Comparison of ENCODE assay signal across 12 cellular contexts in the genomic region with DNA sequence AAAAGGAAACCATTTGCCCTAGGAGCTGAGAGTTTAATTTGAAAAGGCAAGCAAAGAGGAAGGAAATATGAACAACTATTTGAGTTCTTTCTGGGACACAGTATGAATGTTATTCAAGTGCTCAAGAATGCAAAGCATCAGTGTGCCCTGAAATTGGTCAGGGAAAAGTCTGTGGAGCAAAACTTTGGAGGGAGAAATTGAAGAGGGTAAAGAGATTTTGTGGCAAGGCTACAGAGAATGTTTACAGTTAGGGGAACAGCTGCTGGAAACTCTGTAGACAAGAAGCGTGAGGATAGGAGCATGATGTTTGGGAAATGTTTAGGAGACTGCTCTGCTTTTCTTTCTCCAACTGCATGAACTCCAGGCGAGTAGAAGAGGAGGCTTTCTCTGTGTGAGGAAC.
A peak's percentile ranks its signal among the peaks of the same experiment; 100 is the strongest.
DNase-seq lines count a peak whose midpoint lies in the region; ATAC-seq, FAIRE-seq and TF ChIP-seq lines count a peak whose summit lies in the region.
"Had no signal": no experiment of that assay in that cellular context is flagged by ENCODE, and none has a peak within 500 bp of the region (broad histone marks: within the 10 kb centered on the region; RNA-seq: fewer than 3 reads in every experiment).

No MANE protein-coding gene starts in this region.

- no peak for TF ChIP-seq POLR2A in endothelial cell of umbilical vein (IDR thresholded peaks at IDR 0.05; ENCODE audit: low read depth, low read length)

- peak overlapping the region; percentile 94 for H3K27ac Mint-ChIP-seq in activated naive CD4-positive, alpha-beta T cell treated with anti-CD3 and anti-CD28 coated beads, Interleukin-2, amount 50 U/mL, for 24 hours
- H3K27ac Mint-ChIP-seq in stimulated activated naive CD8-positive, alpha-beta T cell treated with anti-CD3 and anti-CD28 coated beads, Interleukin-15, amount 100 ng/mL, for 72 hours = peak overlapping the region; percentile 7 to 90

- peak overlapping the region; percentile 55; the same call in 1 of the 2 replicates for H3K4me2 ChIP-seq in SK-N-SH
- peak overlapping the region; percentile 18 for H3K4me2 ChIP-seq in endothelial cell of umbilical vein (ENCODE audit: insufficient read depth, low read length)

- H3K9me2 ChIP-seq in SK-N-SH = no peaks in the 10 kb centered on the region; the same call in 1 of the 2 replicates

- H3K36me3 ChIP-seq in SK-N-SH (replicated peaks in 1 of 2; ENCODE audit: control insufficient read depth in 1 of 2, insufficient read depth in 2 of 2, low read length in 1 of 2) = no peaks in the 10 kb centered on the region
- no peaks in the 10 kb centered on the region for H3K36me3 ChIP-seq in endothelial cell of umbilical vein (ENCODE audit: control insufficient read depth in 2 of 2, extremely low read depth in 1 of 2, insufficient read depth in 2 of 2, low read length in 2 of 2)

- POLR2A ChIA-PET in SK-N-SH (lab: Yijun Ruan, JAX) (no interaction called here), endothelial cell of umbilical vein (lab: Charles Lee) (interaction anchor here (0.6 kb wide), 1 partner anchor 153 kb away, joined by 3 read pairs; no protein-coding TSS in a partner anchor)

- H3K4me3 ChIP-seq in SK-N-SH (ENCODE audit: low read depth in 2 of 2, low read length in 1 of 2) (no peak overlapping the region), endothelial cell of umbilical vein (replicated peaks in 1 of 3; ENCODE audit: insufficient read depth in 1 of 3, low read depth in 1 of 3, low read length in 3 of 3) (no peak overlapping the region)

- H3K9me3 Mint-ChIP-seq in activated naive CD4-positive, alpha-beta T cell treated with anti-CD3 and anti-CD28 coated beads, Interleukin-2, amount 50 U/mL, for 24 hours = no peaks in the 10 kb centered on the region
- no peaks in the 10 kb centered on the region for H3K9me3 Mint-ChIP-seq in stimulated activated naive CD8-positive, alpha-beta T cell treated with anti-CD3 and anti-CD28 coated beads, Interleukin-15, amount 100 ng/mL, for 72 hours

- H3K36me3 Mint-ChIP-seq in activated naive CD4-positive, alpha-beta T cell treated with anti-CD3 and anti-CD28 coated beads, Interleukin-2, amount 50 U/mL, for 24 hours = no peaks in the 10 kb centered on the region

- no peaks in the 10 kb centered on the region for H3K9me1 ChIP-seq in endothelial cell of umbilical vein (replicated peaks; ENCODE audit: control insufficient read depth, extremely low read depth, insufficient read depth, low read length)

- peaks cover 7% of the 10 kb centered on the region for H3F3A ChIP-seq in SK-N-SH (replicated peaks; ENCODE audit: insufficient read depth)

- H3K4me1 Mint-ChIP-seq in activated naive CD4-positive, alpha-beta T cell treated with anti-CD3 and anti-CD28 coated beads, Interleukin-2, amount 50 U/mL, for 24 hours = peaks cover 84% of the 10 kb centered on the region
- peaks cover 76% of the 10 kb centered on the region for H3K4me1 Mint-ChIP-seq in stimulated activated naive CD8-positive, alpha-beta T cell treated with anti-CD3 and anti-CD28 coated beads, Interleukin-15, amount 100 ng/mL, for 72 hours

- TF ChIP-seq EP300 in SK-N-SH (IDR thresholded peaks at IDR 0.05; ENCODE audit: borderline replicate concordance in 1 of 2, low read depth in 1 of 2, low read length in 1 of 2) = no peak

- H3K4me3 Mint-ChIP-seq in activated naive CD4-positive, alpha-beta T cell treated with anti-CD3 and anti-CD28 coated beads, Interleukin-2, amount 50 U/mL, for 24 hours = peak overlapping the region; percentile 74
- peak overlapping the region; percentile 59 to 77 for H3K4me3 Mint-ChIP-seq in stimulated activated naive CD8-positive, alpha-beta T cell treated with anti-CD3 and anti-CD28 coated beads, Interleukin-15, amount 100 ng/mL, for 72 hours

- dilution Hi-C loops in endothelial cell of umbilical vein (cut with MboI; ENCODE audit: extremely low pct_ligation_motif_present, low sequenced_read_pairs) = no loop called here

- CTCF ChIA-PET in SK-N-SH (lab: Yijun Ruan, JAX) = interaction anchor here (0.7 to 10.2 kb wide), 2 partner anchors 145 to 1156 kb away, joined by 3 to 150 read pairs; no protein-coding TSS in a partner anchor
- CTCF ChIA-PET in endothelial cell of umbilical vein (lab: Charles Lee) = interaction anchor here (0.6 to 7.3 kb wide), 11 partner anchors 8 to 527 kb away, joined by 3 to 224 read pairs (median 3); a partner anchor contains a TSS

- no TSS peak for BruUV-seq in endothelial cell of umbilical vein (replicated peaks; lab: Mats Ljungman, UMichigan)

- ATAC-seq in stimulated activated naive CD8-positive, alpha-beta T cell treated with anti-CD3 and anti-CD28 coated beads, Interleukin-15, amount 100 ng/mL, for 72 hours = no peak

- H3K79me2 ChIP-seq in SK-N-SH (ENCODE audit: insufficient read depth) = no peaks in the 10 kb centered on the region
- no peaks in the 10 kb centered on the region for H3K79me2 ChIP-seq in endothelial cell of umbilical vein (ENCODE audit: control insufficient read depth, insufficient read depth, low read length)

- H3K27me3 Mint-ChIP-seq in activated naive CD4-positive, alpha-beta T cell treated with anti-CD3 and anti-CD28 coated beads, Interleukin-2, amount 50 U/mL, for 24 hours = no peaks in the 10 kb centered on the region
- no peaks in the 10 kb centered on the region for H3K27me3 Mint-ChIP-seq in stimulated activated naive CD8-positive, alpha-beta T cell treated with anti-CD3 and anti-CD28 coated beads, Interleukin-15, amount 100 ng/mL, for 72 hours

- H2AFZ ChIP-seq in SK-N-SH (ENCODE audit: low read depth) (peak overlapping the region; percentile 84), endothelial cell of umbilical vein (ENCODE audit: low read depth, low read length) (peak overlapping the region; percentile 25)

- no peak for DNase-seq in activated naive CD4-positive, alpha-beta T cell treated with Interleukin-2 at 50 U/mL for 16 hours
- DNase-seq in SK-N-SH = no peak
- DNase-seq in endothelial cell of umbilical vein (ENCODE audit: low read depth, low spot score) = peak; percentile 60
- DNase-seq in stimulated activated naive CD8-positive, alpha-beta T cell treated with anti-CD3 and anti-CD28 coated beads, Interleukin-15, amount 100 ng/mL, for 72 hours = no peak
- no peak for DNase-seq in HPDE6-E6E7 (ENCODE audit: extremely low spot score)
- no peak for DNase-seq in RKO (ENCODE audit: low spot score)
- no peak for DNase-seq in central memory CD4-positive, alpha-beta T cell
- DNase-seq: NCI-H1417 treated with DMSO at 0.1 percent for 48 hours; NCI-H526 treated with DMSO at 0.1 percent for 48 hours; stimulated activated CD4-positive, alpha-beta T cell treated with anti-CD3 and anti-CD28 coated beads, Interleukin-1b, Interleukin-23, amount 100 ng/mL, for 48 hours had no signal

- H3K4me1 ChIP-seq in SK-N-SH (ENCODE audit: control insufficient read depth in 1 of 2, insufficient read depth in 2 of 2, low read depth in 1 of 2, low read length in 1 of 2) (peaks cover 0 to 14% of the 10 kb centered on the region in 2 experiments; a peak in 2 of 4 replicates), endothelial cell of umbilical vein (ENCODE audit: control insufficient read depth, extremely low read depth, insufficient read depth, low read length) (peaks cover 8% of the 10 kb centered on the region)

- H3K9me3 ChIP-seq in SK-N-SH (no peaks in the 10 kb centered on the region), endothelial cell of umbilical vein (replicated peaks; ENCODE audit: control insufficient read depth, insufficient read depth, low read length) (no peaks in the 10 kb centered on the region)

- H3K27me3 ChIP-seq in SK-N-SH (ENCODE audit: insufficient read depth) = no peaks in the 10 kb centered on the region
- no peaks in the 10 kb centered on the region for H3K27me3 ChIP-seq in endothelial cell of umbilical vein (ENCODE audit: control insufficient read depth in 2 of 2, insufficient read depth in 2 of 2, low read length in 2 of 2)

- intact Hi-C loops in endothelial cell of umbilical vein (cut with micrococcal nuclease) = no loop called here

- TF ChIP-seq CTCF in SK-N-SH (IDR thresholded peaks at IDR 0.05) = no peak
- TF ChIP-seq CTCF in endothelial cell of umbilical vein (IDR thresholded peaks at IDR 0.05; ENCODE audit: extremely low read depth in 1 of 2, insufficient read depth in 1 of 2, low read depth in 1 of 2, low read length in 2 of 2) = no peak

- peak overlapping the region in 1 of 2 experiments; percentile 41; a peak in 3 of 4 replicates for H3K27ac ChIP-seq in SK-N-SH (ENCODE audit: low read depth in 2 of 2, low read length in 1 of 2)
- H3K27ac ChIP-seq in endothelial cell of umbilical vein (ENCODE audit: insufficient read depth, low read depth, low read length) = no peak overlapping the region

- WGBS in SK-N-SH (ENCODE audit: low lambda C conversion rate) = 69% methylated on average over 2 of the region's 2 CpGs

- peak; percentile 62 for FAIRE-seq in endothelial cell of umbilical vein (lab: Jason Lieb, UNC)
- FAIRE-seq: G401.6 had no signal

- H4K20me1 ChIP-seq in SK-N-SH (ENCODE audit: insufficient read depth) = no peaks in the 10 kb centered on the region
- H4K20me1 ChIP-seq in endothelial cell of umbilical vein (replicated peaks; ENCODE audit: control insufficient read depth, extremely low read depth, insufficient read depth, low read length) = no peaks in the 10 kb centered on the region

- no peak overlapping the region for H3K9ac ChIP-seq in SK-N-SH
- H3K9ac ChIP-seq in endothelial cell of umbilical vein (replicated peaks; ENCODE audit: extremely low read depth, insufficient read depth, low read length) = no peak overlapping the region

- no peak for TF ChIP-seq RAD21 in SK-N-SH (IDR thresholded peaks at IDR 0.05; ENCODE audit: low read length)

TF ChIP-seq in SK-N-SH, 30 proteins besides CTCF, POLR2A, EP300 and RAD21 (continues in another document):
- TF ChIP-seq FOSL2 (IDR thresholded peaks at IDR 0.05; ENCODE audit: borderline replicate concordance, low read depth) = no peak
- no peak for TF ChIP-seq TCF12 (IDR thresholded peaks at IDR 0.05)
- no peak for TF ChIP-seq SMC3 (IDR thresholded peaks at IDR 0.05; ENCODE audit: low read depth, low read length)
- no peak for TF ChIP-seq NFIC (IDR thresholded peaks at IDR 0.05; ENCODE audit: borderline replicate concordance)
- TF ChIP-seq FOXJ3 (CRISPR knock-in tag; IDR thresholded peaks at IDR 0.05) = no peak
- no peak for TF ChIP-seq GATA2 (CRISPR knock-in tag; IDR thresholded peaks at IDR 0.05)

TF ChIP-seq in endothelial cell of umbilical vein, 7 proteins besides CTCF, POLR2A, EP300 and RAD21 (continues in another document):
- no peak for TF ChIP-seq GATA2 (IDR thresholded peaks at IDR 0.05; ENCODE audit: insufficient read depth, insufficient read length, low read depth, low read length)
- TF ChIP-seq, protein P1, sequence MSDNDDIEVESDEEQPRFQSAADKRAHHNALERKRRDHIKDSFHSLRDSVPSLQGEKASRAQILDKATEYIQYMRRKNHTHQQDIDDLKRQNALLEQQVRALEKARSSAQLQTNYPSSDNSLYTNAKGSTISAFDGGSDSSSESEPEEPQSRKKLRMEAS (IDR thresholded peaks at IDR 0.05; ENCODE audit: insufficient read depth, insufficient read length) = no peak
- TF ChIP-seq EZH2 (IDR thresholded peaks at IDR 0.05; ENCODE audit: borderline replicate concordance, low read depth, low read length, severe bottlenecking) = no peak
- no peak for TF ChIP-seq POLR2AphosphoS5 (IDR thresholded peaks at IDR 0.05; ENCODE audit: insufficient read depth, low read depth, low read length)
- TF ChIP-seq MYC (IDR thresholded peaks at IDR 0.05; ENCODE audit: low read depth, low read length) = no peak
- TF ChIP-seq FOS (IDR thresholded peaks at IDR 0.05; ENCODE audit: borderline replicate concordance, insufficient read depth, low read length) = no peak
